Comparison of ENCODE assay signal across 19 cellular contexts in genomic region chr10:19570143-19570542, GRCh38.
"Had no signal": no experiment of that assay in that cellular context is flagged by ENCODE, and none has a peak within 500 bp of the region (broad histone marks: within the 10 kb centered on the region; RNA-seq: fewer than 3 reads in every experiment).

No MANE protein-coding gene starts in this region.

- H3K9me3 ChIP-seq: pancreas had no signal

- H3K27ac ChIP-seq: brain microvascular endothelial cell, pancreas, skin epidermis had no signal

- DNase-seq: activated CD4-positive, alpha-beta T cell treated with anti-CD3 and anti-CD28 coated beads for 4 hours; activated CD8-positive, alpha-beta memory T cell treated with anti-CD3 and anti-CD28 coated beads, Interleukin-2, amount 50 U/mL, for 4 hours; activated CD8-positive, alpha-beta T cell treated with anti-CD3 and anti-CD28 coated beads for 36 hours; activated effector memory CD4-positive, alpha-beta T cell treated with anti-CD3 and anti-CD28 coated beads, Interleukin-2, amount 50 U/mL, for 16 hours; activated T-cell treated with anti-CD3 and anti-CD28 coated beads, Interleukin-2, amount 50 U/mL, for 48 hours; amygdala; brain microvascular endothelial cell; effector memory CD4-positive, alpha-beta T cell; foreskin fibroblast; midbrain; pancreas; stimulated activated CD4-positive, alpha-beta T cell treated with anti-CD3 and anti-CD28 coated beads, Interleukin-4, amount 100 ng/mL, for 4 hours; stimulated activated CD8-positive, alpha-beta memory T cell treated with anti-CD3 and anti-CD28 coated beads, Interleukin-4, amount 100 ng/mL, for 48 hours; stimulated activated naive CD4-positive, alpha-beta T cell treated with Interleukin-2 at 50 U/mL for 16 hours; substantia nigra; T-helper 2 cell had no signal

- ATAC-seq: activated CD8-positive, alpha-beta T cell treated with anti-CD3 and anti-CD28 coated beads for 36 hours; pancreas; WTC11 had no signal

- H3K27me3 ChIP-seq: brain microvascular endothelial cell, pancreas had no signal

- H3K4me1 ChIP-seq: pancreas had no signal

- H3K36me3 ChIP-seq: brain microvascular endothelial cell, pancreas had no signal

- H3K4me3 ChIP-seq: lung, pancreas, skin epidermis had no signal
